15 cellular contexts compared by ENCODE assay signal in genomic region chr13:92719868-92720267, GRCh38.
A peak's percentile ranks its signal among the peaks of the same experiment; 100 is the strongest.
DNase-seq lines count a peak whose midpoint lies in the region; ATAC-seq and TF ChIP-seq lines count a peak whose summit lies in the region.
"Had no signal": no experiment of that assay in that cellular context is flagged by ENCODE, and none has a peak within 500 bp of the region (broad histone marks: within the 10 kb centered on the region; RNA-seq: fewer than 3 reads in every experiment).

No MANE protein-coding gene starts in this region.

- ATAC-seq in HG03097 (IDR thresholded peaks at IDR 0.05; ENCODE audit: low FRiP score, unreplicated experiment) (no peak), GM18867 (IDR thresholded peaks at IDR 0.05; ENCODE audit: unreplicated experiment) (no peak)
- ATAC-seq: A549, Right ventricle myocardium inferior had no signal

- TF ChIP-seq POLR2A in thyroid gland (IDR thresholded peaks at IDR 0.05) = no peak

- peak; percentile 25 for DNase-seq in NCI-H82 (lab: John Stamatoyannopoulos, UW)
- no peak for DNase-seq in NCI-H82 treated with DMSO at 0.1 percent for 48 hours (lab: John Stamatoyannopoulos, UW; ENCODE audit: unreplicated experiment)
- DNase-seq in NCI-H2196 treated with DMSO at 0.1 percent for 48 hours (lab: John Stamatoyannopoulos, UW; ENCODE audit: unreplicated experiment) = peak; percentile 7
- DNase-seq in NCI-H1930 (lab: John Stamatoyannopoulos, UW) = no peak
- no peak for DNase-seq in thyroid gland
- DNase-seq: amniotic stem cell; GM23248; kidney glomerular epithelial cell; ovary; stimulated activated naive CD4-positive, alpha-beta T cell had no signal

- H3K27ac ChIP-seq in thyroid gland = no peak overlapping the region
- H3K27ac ChIP-seq: A549, GM23248, ovary had no signal

- H3K27me3 ChIP-seq in endocrine pancreas (ENCODE audit: control insufficient read depth, insufficient read depth, low read length) (no peaks in the 10 kb centered on the region), thyroid gland (no peaks in the 10 kb centered on the region)
- H3K27me3 ChIP-seq: ovary had no signal

- peaks cover 6% of the 10 kb centered on the region for H3K4me1 ChIP-seq in endocrine pancreas (ENCODE audit: control insufficient read depth, insufficient read depth, low read length)
- no peaks in the 10 kb centered on the region for H3K4me1 ChIP-seq in thyroid gland
- H3K4me1 ChIP-seq: A549 had no signal

- H3K4me3 ChIP-seq in endocrine pancreas (ENCODE audit: control insufficient read depth, insufficient read depth, low read length) (peak overlapping the region; percentile 22), thyroid gland (replicated peaks in 1 of 3) (no peak overlapping the region)
- H3K4me3 ChIP-seq: A549, GM23248, ovary had no signal

- TF ChIP-seq CTCF in thyroid gland (IDR thresholded peaks at IDR 0.05) = no peak

- intact Hi-C loops in thyroid gland (cut with DNase I) = no loop called here

- H3K9ac ChIP-seq in endocrine pancreas (ENCODE audit: control insufficient read depth, insufficient read depth, low read length) = no peak overlapping the region
- H3K9ac ChIP-seq: GM23248 had no signal

- H3K36me3 ChIP-seq in endocrine pancreas (ENCODE audit: control insufficient read depth, insufficient read depth, low read length) (no peaks in the 10 kb centered on the region), thyroid gland (no peaks in the 10 kb centered on the region)
- H3K36me3 ChIP-seq: ovary had no signal

- H3K9me3 ChIP-seq in endocrine pancreas (ENCODE audit: control insufficient read depth, low read length) = no peaks in the 10 kb centered on the region
- no peaks in the 10 kb centered on the region for H3K9me3 ChIP-seq in thyroid gland
- H3K9me3 ChIP-seq: A549, ovary had no signal

Comparison
In these comparisons a context has a peak if more than half of its experiments do, and no peak if none do; other contexts are left out.
1. DNase-seq: peak in NCI-H82 (single experiment) and NCI-H2196 treated with DMSO at 0.1 percent for 48 hours (single experiment); none in NCI-H82 treated with DMSO at 0.1 percent for 48 hours (single experiment), NCI-H1930 (0 of 2) and thyroid gland (0 of 2).